Comparison of ENCODE assay signal across 13 cellular contexts in genomic region chr1:20080441-20081330, GRCh38. TPM values are rescaled to one million over a fixed set of nuclear protein-coding genes. Genes with fewer than 3 reads are reported as not detected.
DNase-seq lines count a peak whose midpoint lies in the region; ATAC-seq, FAIRE-seq and TF ChIP-seq lines count a peak whose summit lies in the region.
"Had no signal": no experiment of that assay in that cellular context is flagged by ENCODE, and none has a peak within 500 bp of the region (broad histone marks: within the 10 kb centered on the region; RNA-seq: fewer than 3 reads in every experiment).

No MANE protein-coding gene starts in this region.

- H3K4me2 ChIP-seq in MM.1S (ENCODE audit: low read depth, low read length) (peak overlapping the region; percentile 58), GM12878 (ENCODE audit: control insufficient read depth, insufficient read depth) (peak overlapping the region; percentile 73)

- H3K9me2 ChIP-seq in MM.1S (replicated peaks; ENCODE audit: insufficient read depth, low read length) = no peaks in the 10 kb centered on the region

- H3K27ac Mint-ChIP-seq in activated CD8-positive, alpha-beta memory T cell treated with anti-CD3 and anti-CD28 coated beads, Interleukin-2, amount 10 ng/mL, durations not matched to agents 7 days and 5 days = no peak overlapping the region
- peak overlapping the region; percentile 62 for H3K27ac Mint-ChIP-seq in stimulated activated naive B cell treated with anti-CD40 and anti-IgM and Interleukin-4, amounts not matched to agents 10 μg/mL and 1 μg/mL and 100 μg/mL, for 72 hours
- H3K27ac Mint-ChIP-seq: activated T-helper 1 cell treated with anti-CD3 and anti-CD28 coated beads, Interleukin-12 subunit alpha, Interleukin-12 subunit beta, Interleukin-2, Interleukin-4 antibody, amounts not matched to agents 30 ng/mL and 10 ng/mL and 1 ng/mL, durations not matched to agents 14 hours and 24 hours and 36 hours had no signal

- TF ChIP-seq EP300 in GM12878 (IDR thresholded peaks at IDR 0.05; ENCODE audit: borderline replicate concordance in 1 of 2, control insufficient read depth in 1 of 2, low read depth in 2 of 2, low read length in 2 of 2) (no peak), suprapubic skin (IDR thresholded peaks at IDR 0.05) (no peak)

- H3K9me3 ChIP-seq in MM.1S (replicated peaks; ENCODE audit: insufficient read depth, low read length) (no peaks in the 10 kb centered on the region), GM12878 (replicated peaks; ENCODE audit: control insufficient read depth, insufficient read depth, low read length) (no peaks in the 10 kb centered on the region), suprapubic skin (no peaks in the 10 kb centered on the region)
- H3K9me3 ChIP-seq: gastroesophageal sphincter had no signal

- RAD21 ChIA-PET in GM12878 (lab: Charles Lee; ENCODE audit: unreplicated experiment) = interaction anchor here (0.5 to 3.1 kb wide), 8 partner anchors 21 to 1798 kb away, joined by 3 to 15 read pairs (median 4); partner anchors contain the start of gene PLA2G2D

- TF ChIP-seq RAD21 in GM12878 (IDR thresholded peaks at IDR 0.05; ENCODE audit: insufficient read depth, low read depth, low read length) = peak; percentile 23; the same call in 1 of the 2 replicates

- POLR2A ChIA-PET in GM12878 (lab: Charles Lee) = interaction anchor here (1.1 to 2.6 kb wide), 3 partner anchors 11 to 45 kb away, joined by 3 to 11 read pairs (median 6); no protein-coding TSS in a partner anchor

- peak; percentile 64 for DNase-seq in activated CD8-positive, alpha-beta memory T cell treated with anti-CD3 and anti-CD28 coated beads, Interleukin-2, amount 10 ng/mL, durations not matched to agents 7 days and 5 days
- DNase-seq in activated CD8-positive, alpha-beta memory T cell treated with anti-CD3 and anti-CD28 coated beads, Interleukin-2, amount 50 U/mL, for 48 hours = no peak
- peak; percentile 47 for DNase-seq in MM.1S
- peak; percentile 57 for DNase-seq in GM12878 (ENCODE audit: low read depth, low spot score)
- no peak for DNase-seq in stimulated activated naive B cell treated with anti-CD40 and anti-IgM and Interleukin-4, amounts not matched to agents 10 μg/mL and 1 μg/mL and 100 μg/mL, for 72 hours
- no peak for DNase-seq in putamen (ENCODE audit: low spot score)
- DNase-seq in suprapubic skin (ENCODE audit: low spot score in 2 of 2) = no peak
- DNase-seq: ACHN, NCI-H2029 treated with DMSO at 0.1 percent for 48 hours, small intestine had no signal

- H2AFZ ChIP-seq in MM.1S (ENCODE audit: low read length) = peak overlapping the region; percentile 57; the same call in 1 of the 2 replicates
- H2AFZ ChIP-seq in GM12878 (ENCODE audit: control insufficient read depth, low read depth, low read length) = peak overlapping the region; percentile 50

- H3K4me1 Mint-ChIP-seq in activated CD8-positive, alpha-beta memory T cell treated with anti-CD3 and anti-CD28 coated beads, Interleukin-2, amount 10 ng/mL, durations not matched to agents 7 days and 5 days = peaks cover 18% of the 10 kb centered on the region
- peaks cover 64 to 89% of the 10 kb centered on the region in 2 donors for H3K4me1 Mint-ChIP-seq in stimulated activated naive B cell treated with anti-CD40 and anti-IgM and Interleukin-4, amounts not matched to agents 10 μg/mL and 1 μg/mL and 100 μg/mL, for 72 hours

- no peak for TF ChIP-seq POLR2A in GM12878 (IDR thresholded peaks at IDR 0.05; ENCODE audit: low read depth, low read length)
- no peak for TF ChIP-seq POLR2A in suprapubic skin (IDR thresholded peaks at IDR 0.05)

- H3K27me3 ChIP-seq in MM.1S (replicated peaks; ENCODE audit: insufficient read depth, low read length) (peaks cover 13% of the 10 kb centered on the region), GM12878 (replicated peaks in 1 of 2; ENCODE audit: control insufficient read depth in 2 of 2, insufficient read depth in 2 of 2, low read length in 1 of 2) (no peaks in the 10 kb centered on the region), suprapubic skin (peaks cover 8% of the 10 kb centered on the region)
- H3K27me3 ChIP-seq: gastroesophageal sphincter had no signal

- intact Hi-C loops in GM12878 (cut with micrococcal nuclease; ENCODE audit: unreplicated experiment) = loop anchor here (5.0 kb wide), 1 partner anchor 163 kb away; no protein-coding TSS in a partner anchor

- CTCF ChIA-PET in activated CD8-positive, alpha-beta memory T cell treated with anti-CD3 and anti-CD28 coated beads, Interleukin-2, amount 10 ng/mL, durations not matched to agents 7 days and 5 days (lab: Charles Lee) = interaction anchor here (1.0 kb wide), 1 partner anchor 106 kb away, joined by 3 read pairs; no protein-coding TSS in a partner anchor
- CTCF ChIA-PET in GM12878 (lab: Yijun Ruan, JAX) = interaction anchor here (0.7 to 3.7 kb wide), 8 partner anchors 10 to 267 kb away, joined by 3 to 17 read pairs (median 3); no protein-coding TSS in a partner anchor

- H3K4me3 ChIP-seq in MM.1S (ENCODE audit: low read length) = no peak overlapping the region
- H3K4me3 ChIP-seq in GM12878 = peak overlapping the region; percentile 21; the same call in 1 of the 2 replicates
- H3K4me3 ChIP-seq in suprapubic skin = no peak overlapping the region
- H3K4me3 ChIP-seq: gastroesophageal sphincter had no signal

- no peaks in the 10 kb centered on the region for H3K79me2 ChIP-seq in MM.1S (ENCODE audit: low read length)
- H3K79me2 ChIP-seq in GM12878 (ENCODE audit: control insufficient read depth, insufficient read depth, low read length) = no peaks in the 10 kb centered on the region

- H3K27ac ChIP-seq in MM.1S (ENCODE audit: low read length) = no peak overlapping the region
- peak overlapping the region; percentile 56 for H3K27ac ChIP-seq in GM12878 (ENCODE audit: control insufficient read depth, insufficient read depth)
- no peak overlapping the region for H3K27ac ChIP-seq in suprapubic skin
- H3K27ac ChIP-seq: gastroesophageal sphincter had no signal

- peak; percentile 84 for ATAC-seq in activated CD8-positive, alpha-beta memory T cell treated with anti-CD3 and anti-CD28 coated beads, Interleukin-2, amount 10 ng/mL, durations not matched to agents 7 days and 5 days
- peak; percentile 88 for ATAC-seq in GM12878
- peak; percentile 59 to 62 for ATAC-seq in stimulated activated naive B cell treated with anti-CD40 and anti-IgM and Interleukin-4, amounts not matched to agents 10 μg/mL and 1 μg/mL and 100 μg/mL, for 72 hours (replicated peaks)
- no peak for ATAC-seq in GM18520 (IDR thresholded peaks at IDR 0.05; ENCODE audit: unreplicated experiment)
- ATAC-seq: gastroesophageal sphincter had no signal

- H3K9ac ChIP-seq in MM.1S (ENCODE audit: low read length) (no peak overlapping the region), GM12878 (ENCODE audit: control insufficient read depth, insufficient read depth, low read length) (peak overlapping the region; percentile 1; the same call in 1 of the 2 replicates)

- TF ChIP-seq CTCF in MM.1S (IDR thresholded peaks at IDR 0.05; ENCODE audit: low read length) (no peak), GM12878 (IDR thresholded peaks at IDR 0.05 in 2 of 3, conservative IDR thresholded peaks at IDR 0.05 in 1 of 3; ENCODE audit: control insufficient read depth in 2 of 3, extremely low read depth in 1 of 3, insufficient read depth in 1 of 3, low read depth in 3 of 3, low read length in 3 of 3) (0 out of 6 replicates have a peak, but pooled peaks of 1 of the 3 experiments have one; percentile 4), suprapubic skin (IDR thresholded peaks at IDR 0.05) (no peak)

- H3F3A ChIP-seq in MM.1S (ENCODE audit: insufficient read depth, low read length) = 0 out of 2 replicates have a peak, but pooled peaks cover 3% of the 10 kb centered on the region

- H3K9me3 Mint-ChIP-seq in activated CD8-positive, alpha-beta memory T cell treated with anti-CD3 and anti-CD28 coated beads, Interleukin-2, amount 10 ng/mL, durations not matched to agents 7 days and 5 days (ENCODE audit: low read depth) = no peaks in the 10 kb centered on the region
- H3K9me3 Mint-ChIP-seq in stimulated activated naive B cell treated with anti-CD40 and anti-IgM and Interleukin-4, amounts not matched to agents 10 μg/mL and 1 μg/mL and 100 μg/mL, for 72 hours = no peaks in the 10 kb centered on the region
- H3K9me3 Mint-ChIP-seq: activated T-helper 1 cell treated with anti-CD3 and anti-CD28 coated beads, Interleukin-12 subunit alpha, Interleukin-12 subunit beta, Interleukin-2, Interleukin-4 antibody, amounts not matched to agents 30 ng/mL and 10 ng/mL and 1 ng/mL, durations not matched to agents 14 hours and 24 hours and 36 hours had no signal

- FAIRE-seq in GM12878 (lab: Jason Lieb, UNC) = peak; percentile 78
- FAIRE-seq: small intestine had no signal

- BruUV-seq in GM12878 (replicated peaks; lab: Mats Ljungman, UMichigan) = no TSS peak

- WGBS in GM12878 (ENCODE audit: insufficient coverage, insufficient replicate concordance, low lambda C conversion rate, missing lambda C conversion rate) = 14% methylated on average over 20 of the region's 20 CpGs
- 77% methylated on average over 18 of the region's 20 CpGs for WGBS in suprapubic skin

- SMC1A ChIA-PET in GM12878 (lab: Charles Lee; ENCODE audit: uncharacterized antibody, unreplicated experiment) = interaction anchor here (0.6 to 4.1 kb wide), 10 partner anchors 12 to 106 kb away, joined by 3 to 27 read pairs (median 3); no protein-coding TSS in a partner anchor

- no peaks in the 10 kb centered on the region for H3K36me3 ChIP-seq in MM.1S (replicated peaks; ENCODE audit: insufficient read depth, low read length)
- no peaks in the 10 kb centered on the region for H3K36me3 ChIP-seq in GM12878 (ENCODE audit: control insufficient read depth in 2 of 2, insufficient read depth in 2 of 2, low read length in 1 of 2)
- no peaks in the 10 kb centered on the region for H3K36me3 ChIP-seq in suprapubic skin

- H3K27me3 Mint-ChIP-seq in activated CD8-positive, alpha-beta memory T cell treated with anti-CD3 and anti-CD28 coated beads, Interleukin-2, amount 10 ng/mL, durations not matched to agents 7 days and 5 days = peaks cover 76% of the 10 kb centered on the region
- H3K27me3 Mint-ChIP-seq in stimulated activated naive B cell treated with anti-CD40 and anti-IgM and Interleukin-4, amounts not matched to agents 10 μg/mL and 1 μg/mL and 100 μg/mL, for 72 hours = peaks cover 0 to 9% of the 10 kb centered on the region in 2 donors

- H3K4me1 ChIP-seq in MM.1S (ENCODE audit: low read length) (peaks cover 35% of the 10 kb centered on the region), GM12878 (ENCODE audit: control insufficient read depth, insufficient read depth, low read length) (peaks cover 45% of the 10 kb centered on the region), suprapubic skin (no peaks in the 10 kb centered on the region)

- H3K4me3 Mint-ChIP-seq in activated CD8-positive, alpha-beta memory T cell treated with anti-CD3 and anti-CD28 coated beads, Interleukin-2, amount 10 ng/mL, durations not matched to agents 7 days and 5 days = no peak overlapping the region
- H3K4me3 Mint-ChIP-seq in stimulated activated naive B cell treated with anti-CD40 and anti-IgM and Interleukin-4, amounts not matched to agents 10 μg/mL and 1 μg/mL and 100 μg/mL, for 72 hours = peak overlapping the region; percentile 51 to 66
- H3K4me3 Mint-ChIP-seq: activated T-helper 1 cell treated with anti-CD3 and anti-CD28 coated beads, Interleukin-12 subunit alpha, Interleukin-12 subunit beta, Interleukin-2, Interleukin-4 antibody, amounts not matched to agents 30 ng/mL and 10 ng/mL and 1 ng/mL, durations not matched to agents 14 hours and 24 hours and 36 hours had no signal

- H4K20me1 ChIP-seq in MM.1S (ENCODE audit: insufficient read depth, low read length) (no peaks in the 10 kb centered on the region), GM12878 (ENCODE audit: control insufficient read depth, insufficient read depth) (no peaks in the 10 kb centered on the region)

- H3K36me3 Mint-ChIP-seq in activated CD8-positive, alpha-beta memory T cell treated with anti-CD3 and anti-CD28 coated beads, Interleukin-2, amount 10 ng/mL, durations not matched to agents 7 days and 5 days = no peaks in the 10 kb centered on the region
- no peaks in the 10 kb centered on the region for H3K36me3 Mint-ChIP-seq in stimulated activated naive B cell treated with anti-CD40 and anti-IgM and Interleukin-4, amounts not matched to agents 10 μg/mL and 1 μg/mL and 100 μg/mL, for 72 hours

- in situ Hi-C loops in GM12878 (cut with MboI) = no loop called here

RNA-seq across cellular contexts. Expression of gene PLA2G5, which starts 10.7 kb away (rescaled TPM):
- total RNA-seq in activated CD8-positive, alpha-beta memory T cell treated with anti-CD3 and anti-CD28 coated beads, Interleukin-2, amount 10 ng/mL, durations not matched to agents 7 days and 5 days = not detected
- not detected in 2 replicates for total RNA-seq in GM12878 (2013; cell fraction: nucleolus; rRNA removed)
- 0.17 TPM in 1 of 2 replicates, not detected in the other for total RNA-seq in GM12878 (2014; rRNA removed)
- not detected in 2 replicates for total RNA-seq in GM12878 (2014; rRNA removed; fragmentation: Illumina TruSeq; extraction: Trizol)
- not detected in 2 replicates for total RNA-seq in GM12878 (2021)
- polyA plus RNA-seq in GM12878 (2011; ENCODE audit: low read depth) = not detected
- polyA plus RNA-seq in GM12878 (2011; rRNA removed) = 0.10 TPM in 1 of 2 replicates, not detected in the other
- 0.36 and 0.38 TPM in 2 replicates for polyA plus RNA-seq in GM12878 (2011; cell fraction: cytosol; rRNA removed)
- 0.28 TPM in 1 of 2 replicates, not detected in the other for polyA plus RNA-seq in GM12878 (2011; cell fraction: nucleus; rRNA removed)
- polyA plus RNA-seq in GM12878 (2012) = 0.10 TPM in 1 of 2 replicates, not detected in the other
- 0.19 TPM in 1 of 2 replicates, not detected in the other for polyA plus RNA-seq in GM12878 (2014; fragmentation: Illumina TruSeq; extraction: Trizol)
- polyA plus RNA-seq in GM12878 (2014; fragmentation: Nextera tagmentation; extraction: Ambion mirVana) = not detected
- not detected in 2 replicates for polyA plus RNA-seq in GM12878 (2014; rRNA removed)
- polyA plus RNA-seq in GM12878 (2016; fragmentation: Nextera tagmentation; extraction: Ambion mirVana) = not detected
- polyA minus RNA-seq in GM12878 (2011; rRNA and poly(A)+ RNA removed) = not detected in 2 replicates
- not detected in 2 replicates for polyA minus RNA-seq in GM12878 (2011; cell fraction: cytosol; rRNA and poly(A)+ RNA removed)
- polyA minus RNA-seq in GM12878 (2011; cell fraction: nucleus; rRNA and poly(A)+ RNA removed) = not detected in 2 replicates
- total RNA-seq in suprapubic skin = 1 to 10 TPM in 1 of 4 donors, under 1 TPM in 1, not detected in 2; 0.79 to 4.2 TPM
- total RNA-seq: activated T-helper 1 cell treated with anti-CD3 and anti-CD28 coated beads, Interleukin-12 subunit alpha, Interleukin-12 subunit beta, Interleukin-2, Interleukin-4 antibody, amounts not matched to agents 30 ng/mL and 10 ng/mL and 1 ng/mL, durations not matched to agents 14 hours and 24 hours and 36 hours had no signal

RNA-seq across cellular contexts. Expression of gene PLA2G2D, which starts 38.6 kb away (rescaled TPM):
- not detected for total RNA-seq in activated CD8-positive, alpha-beta memory T cell treated with anti-CD3 and anti-CD28 coated beads, Interleukin-2, amount 10 ng/mL, durations not matched to agents 7 days and 5 days
- total RNA-seq in GM12878 (2013; cell fraction: nucleolus; rRNA removed) = 0.17 and 0.34 TPM in 2 replicates
- 0.06 and 0.11 TPM in 2 replicates for total RNA-seq in GM12878 (2014; rRNA removed)
- total RNA-seq in GM12878 (2014; rRNA removed; fragmentation: Illumina TruSeq; extraction: Trizol) = 0.14 and 0.22 TPM in 2 replicates
- total RNA-seq in GM12878 (2021) = 0.13 and 0.27 TPM in 2 replicates
- not detected for polyA plus RNA-seq in GM12878 (2011; ENCODE audit: low read depth)
- polyA plus RNA-seq in GM12878 (2011; rRNA removed) = 0.13 and 0.19 TPM in 2 replicates
- polyA plus RNA-seq in GM12878 (2011; cell fraction: cytosol; rRNA removed) = 0.15 and 0.21 TPM in 2 replicates
- 0.04 and 0.10 TPM in 2 replicates for polyA plus RNA-seq in GM12878 (2011; cell fraction: nucleus; rRNA removed)
- polyA plus RNA-seq in GM12878 (2012) = 0.07 TPM in 1 of 2 replicates, not detected in the other
- 0.34 TPM in 1 of 2 replicates, not detected in the other for polyA plus RNA-seq in GM12878 (2014; fragmentation: Illumina TruSeq; extraction: Trizol)
- under 1 TPM; 0.06 to 0.07 TPM for polyA plus RNA-seq in GM12878 (2014; fragmentation: Nextera tagmentation; extraction: Ambion mirVana)
- polyA plus RNA-seq in GM12878 (2014; rRNA removed) = 0.38 TPM in 2 replicates
- not detected for polyA plus RNA-seq in GM12878 (2016; fragmentation: Nextera tagmentation; extraction: Ambion mirVana)
- polyA minus RNA-seq in GM12878 (2011; rRNA and poly(A)+ RNA removed) = 0.10 TPM in 1 of 2 replicates, not detected in the other
- not detected in 2 replicates for polyA minus RNA-seq in GM12878 (2011; cell fraction: cytosol; rRNA and poly(A)+ RNA removed)
- 0.19 TPM in 1 of 2 replicates, not detected in the other for polyA minus RNA-seq in GM12878 (2011; cell fraction: nucleus; rRNA and poly(A)+ RNA removed)
- not detected for total RNA-seq in suprapubic skin
- total RNA-seq: activated T-helper 1 cell treated with anti-CD3 and anti-CD28 coated beads, Interleukin-12 subunit alpha, Interleukin-12 subunit beta, Interleukin-2, Interleukin-4 antibody, amounts not matched to agents 30 ng/mL and 10 ng/mL and 1 ng/mL, durations not matched to agents 14 hours and 24 hours and 36 hours; gastroesophageal sphincter had no signal

RNA-seq across cellular contexts. Expression of gene PLA2G2F, which starts 58.4 kb away (rescaled TPM):
- total RNA-seq in activated CD8-positive, alpha-beta memory T cell treated with anti-CD3 and anti-CD28 coated beads, Interleukin-2, amount 10 ng/mL, durations not matched to agents 7 days and 5 days = not detected
- total RNA-seq in GM12878 (2013; cell fraction: nucleolus; rRNA removed) = not detected in 2 replicates
- total RNA-seq in GM12878 (2014; rRNA removed) (not detected in 2 replicates), GM12878 (2014; rRNA removed; fragmentation: Illumina TruSeq; extraction: Trizol) (not detected in 2 replicates), GM12878 (2021) (not detected in 2 replicates), suprapubic skin (10 to 100 TPM; 11.9 to 33.8 (median 16.7) TPM)
- polyA plus RNA-seq in GM12878 (2011; ENCODE audit: low read depth) = not detected
- polyA plus RNA-seq in GM12878 (2011; rRNA removed) (not detected in 2 replicates), GM12878 (2014; fragmentation: Illumina TruSeq; extraction: Trizol) (0.03 TPM in 1 of 2 replicates, not detected in the other), GM12878 (2014; fragmentation: Nextera tagmentation; extraction: Ambion mirVana) (not detected), GM12878 (2014; rRNA removed) (0.09 TPM in 1 of 2 replicates, not detected in the other), GM12878 (2016; fragmentation: Nextera tagmentation; extraction: Ambion mirVana) (not detected)
- 0.01 and 0.02 TPM in 2 replicates for polyA plus RNA-seq in GM12878 (2011; cell fraction: cytosol; rRNA removed)
- polyA plus RNA-seq in GM12878 (2011; cell fraction: nucleus; rRNA removed) = 0.15 and 0.19 TPM in 2 replicates
- polyA plus RNA-seq in GM12878 (2012) = not detected in 2 replicates
- polyA minus RNA-seq in GM12878 (2011; rRNA and poly(A)+ RNA removed) = 0.05 TPM in 1 of 2 replicates, not detected in the other
- not detected in 2 replicates for polyA minus RNA-seq in GM12878 (2011; cell fraction: cytosol; rRNA and poly(A)+ RNA removed)
- polyA minus RNA-seq in GM12878 (2011; cell fraction: nucleus; rRNA and poly(A)+ RNA removed) = not detected in 2 replicates
- total RNA-seq: activated T-helper 1 cell treated with anti-CD3 and anti-CD28 coated beads, Interleukin-12 subunit alpha, Interleukin-12 subunit beta, Interleukin-2, Interleukin-4 antibody, amounts not matched to agents 30 ng/mL and 10 ng/mL and 1 ng/mL, durations not matched to agents 14 hours and 24 hours and 36 hours; gastroesophageal sphincter had no signal

Comparison
In these comparisons a context has a peak if more than half of its experiments do, and no peak if none do; other contexts are left out.
1. DNase-seq: peak in activated CD8-positive, alpha-beta memory T cell treated with anti-CD3 and anti-CD28 coated beads, Interleukin-2, amount 10 ng/mL, durations not matched to agents 7 days and 5 days (single experiment), MM.1S (single experiment) and GM12878 (single experiment); none in activated CD8-positive, alpha-beta memory T cell treated with anti-CD3 and anti-CD28 coated beads, Interleukin-2, amount 50 U/mL, for 48 hours (single experiment), stimulated activated naive B cell treated with anti-CD40 and anti-IgM and Interleukin-4, amounts not matched to agents 10 μg/mL and 1 μg/mL and 100 μg/mL, for 72 hours (single experiment), putamen (single experiment) and suprapubic skin (0 of 2).
2. RNA of gene PLA2G2F, which starts 58.4 kb away (total RNA-seq): 11.9 to 33.8 TPM in suprapubic skin; not detected in activated CD8-positive, alpha-beta memory T cell treated with anti-CD3 and anti-CD28 coated beads, Interleukin-2, amount 10 ng/mL, durations not matched to agents 7 days and 5 days and not detected in GM12878; every median in the first group is over 10 times any median in the second.